ENCODE assay signal across 9 cellular contexts in the genomic region with DNA sequence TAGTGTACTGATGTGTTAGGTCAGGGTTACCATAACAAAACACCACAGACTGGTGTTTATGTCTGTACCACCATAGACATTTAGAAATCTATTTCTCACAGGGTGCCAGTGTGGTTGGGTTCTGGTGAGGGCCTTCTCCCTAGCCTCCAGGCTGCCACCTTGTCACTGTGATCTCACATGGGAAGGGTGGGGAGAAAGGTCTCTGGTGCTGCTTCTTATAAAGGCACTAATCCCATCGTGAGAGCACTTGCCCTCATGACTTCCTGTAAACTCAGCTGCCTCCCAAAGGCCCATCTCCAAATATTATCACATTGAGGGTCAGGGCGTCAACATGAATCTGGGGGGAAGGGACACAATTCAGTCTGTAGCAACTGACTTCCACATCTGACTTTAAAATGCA. TPM values are rescaled to one million over a fixed set of nuclear protein-coding genes. Genes with fewer than 3 reads are reported as not detected.
DNase-seq lines count a peak whose midpoint lies in the region; ATAC-seq, FAIRE-seq and TF ChIP-seq lines count a peak whose summit lies in the region.
"Had no signal": no experiment of that assay in that cellular context is flagged by ENCODE, and none has a peak within 500 bp of the region (broad histone marks: within the 10 kb centered on the region; RNA-seq: fewer than 3 reads in every experiment).

No MANE protein-coding gene starts in this region.

- H2BK15ac ChIP-seq in neuronal stem cell (ENCODE audit: low read length), result no peak overlapping the region

- no peak overlapping the region for H2AK5ac ChIP-seq in neuronal stem cell (ENCODE audit: low read depth, low read length)

- H3K4me1 Mint-ChIP-seq in stimulated activated naive CD8-positive, alpha-beta T cell treated with anti-CD3 and anti-CD28 coated beads, Interleukin-15, Interleukin-2, amounts not matched to agents 100 ng/mL and 50 ng/mL, for 24 hours (ENCODE audit: low read depth), result peaks cover 91% of the 10 kb centered on the region
- peaks cover 9% of the 10 kb centered on the region for H3K4me1 Mint-ChIP-seq in endothelial cell (ENCODE audit: unreplicated experiment)

- WGBS in gastroesophageal sphincter (ENCODE audit: low coverage in 1 of 2), 2 donors, result 17% methylated on average over 2 of the region's 2 CpGs; no CpG with 5 or more reads in 1 of the 2 donors
- no CpG with 5 or more reads among the region's 2 CpGs for WGBS in neuronal stem cell (ENCODE audit: extremely low coverage in 2 of 2, insufficient read length in 2 of 2, insufficient replicate concordance in 1 of 2), 2 donors

- no peak for DNase-seq in stimulated activated naive CD8-positive, alpha-beta T cell treated with anti-CD3 and anti-CD28 coated beads, Interleukin-15, Interleukin-2, amounts not matched to agents 100 U/mL and 50 U/mL, for 24 hours
- DNase-seq in neuronal stem cell (ENCODE audit: low spot score) (no peak), RCC 7860 (ENCODE audit: low spot score) (no peak), endothelial cell (ENCODE audit: low spot score) (no peak), kidney glomerular epithelial cell (lab: John Stamatoyannopoulos, UW) (no peak)
- DNase-seq: activated CD4-positive, alpha-beta T cell treated with anti-CD3 and anti-CD28 coated beads for 1 hour had no signal

- no peak overlapping the region for H2BK5ac ChIP-seq in neuronal stem cell (ENCODE audit: low read length)

- H3K9ac ChIP-seq in neuronal stem cell (ENCODE audit: low read depth, low read length, poor library complexity), result no peak overlapping the region

- H3K9me3 ChIP-seq in gastroesophageal sphincter (no peaks in the 10 kb centered on the region), neuronal stem cell (replicated peaks in 1 of 2; ENCODE audit: control insufficient read depth in 2 of 2, insufficient read depth in 1 of 2, low read depth in 1 of 2, low read length in 2 of 2) (peaks cover 2 to 6% of the 10 kb centered on the region in 2 donors)

- no peak for ATAC-seq in stimulated activated naive CD8-positive, alpha-beta T cell treated with anti-CD3 and anti-CD28 coated beads, Interleukin-15, Interleukin-2, amounts not matched to agents 100 U/mL and 50 U/mL, for 24 hours
- ATAC-seq in gastroesophageal sphincter, result no peak
- ATAC-seq in GM21390 (IDR thresholded peaks at IDR 0.05; ENCODE audit: unreplicated experiment), result no peak

- no peak for TF ChIP-seq EP300 in gastroesophageal sphincter (IDR thresholded peaks at IDR 0.05)

- no peak for FAIRE-seq in RCC 7860 (lab: Jason Lieb, UNC)

- no peak overlapping the region for H4K91ac ChIP-seq in neuronal stem cell (ENCODE audit: low read depth, low read length, poor library complexity)

- H3K79me1 ChIP-seq in neuronal stem cell (ENCODE audit: low read depth, low read length), result peaks cover 3% of the 10 kb centered on the region

- H3K27ac ChIP-seq in gastroesophageal sphincter, result peak overlapping the region; percentile 80 to 86 (median 83)
- H3K27ac ChIP-seq in neuronal stem cell (replicated peaks; ENCODE audit: low read length), result no peak overlapping the region

- no peak overlapping the region for H3K4ac ChIP-seq in neuronal stem cell (ENCODE audit: low read length)

- peaks cover 51 to 92% (median 54%) of the 10 kb centered on the region in 3 donors for H3K4me1 ChIP-seq in gastroesophageal sphincter
- H3K4me1 ChIP-seq in neuronal stem cell (ENCODE audit: control insufficient read depth in 2 of 2, insufficient read depth in 1 of 2, low read depth in 1 of 2, low read length in 2 of 2), result peaks cover 0 to 3% of the 10 kb centered on the region in 2 donors

- no peaks in the 10 kb centered on the region for H3K9me3 Mint-ChIP-seq in stimulated activated naive CD8-positive, alpha-beta T cell treated with anti-CD3 and anti-CD28 coated beads, Interleukin-15, Interleukin-2, amounts not matched to agents 100 ng/mL and 50 ng/mL, for 24 hours
- H3K9me3 Mint-ChIP-seq in endothelial cell (ENCODE audit: unreplicated experiment), result no peaks in the 10 kb centered on the region

- H3K27me3 ChIP-seq in gastroesophageal sphincter (no peaks in the 10 kb centered on the region), neuronal stem cell (ENCODE audit: control insufficient read depth in 3 of 3, insufficient read depth in 3 of 3, low read depth in 1 of 3, low read length in 3 of 3) (no peaks in the 10 kb centered on the region)

- H3K27me3 Mint-ChIP-seq in stimulated activated naive CD8-positive, alpha-beta T cell treated with anti-CD3 and anti-CD28 coated beads, Interleukin-15, Interleukin-2, amounts not matched to agents 100 ng/mL and 50 ng/mL, for 24 hours, result no peaks in the 10 kb centered on the region
- H3K27me3 Mint-ChIP-seq in endothelial cell (ENCODE audit: unreplicated experiment), result no peaks in the 10 kb centered on the region

- H3K36me3 ChIP-seq in gastroesophageal sphincter (no peaks in the 10 kb centered on the region), neuronal stem cell (replicated peaks in 1 of 2; ENCODE audit: control insufficient read depth in 2 of 2, insufficient read depth in 2 of 2, low read length in 2 of 2) (peaks cover 0 to 5% of the 10 kb centered on the region in 2 donors)

- H3K4me3 Mint-ChIP-seq in stimulated activated naive CD8-positive, alpha-beta T cell treated with anti-CD3 and anti-CD28 coated beads, Interleukin-15, Interleukin-2, amounts not matched to agents 100 ng/mL and 50 ng/mL, for 24 hours, result no peak overlapping the region
- no peak overlapping the region for H3K4me3 Mint-ChIP-seq in endothelial cell (ENCODE audit: unreplicated experiment)

- H4K8ac ChIP-seq in neuronal stem cell (ENCODE audit: low read depth, low read length), result no peak overlapping the region

- no peak overlapping the region for H2AFZ ChIP-seq in neuronal stem cell (ENCODE audit: low read length)

- peaks cover 2% of the 10 kb centered on the region for H3K36me3 Mint-ChIP-seq in stimulated activated naive CD8-positive, alpha-beta T cell treated with anti-CD3 and anti-CD28 coated beads, Interleukin-15, Interleukin-2, amounts not matched to agents 100 ng/mL and 50 ng/mL, for 24 hours (ENCODE audit: low read depth)
- no peaks in the 10 kb centered on the region for H3K36me3 Mint-ChIP-seq in endothelial cell (ENCODE audit: low read depth, unreplicated experiment)

- H3K4me2 ChIP-seq in neuronal stem cell (ENCODE audit: insufficient read depth, low read length, poor library complexity, severe bottlenecking), result no peak overlapping the region

- no peak overlapping the region for H2BK120ac ChIP-seq in neuronal stem cell (ENCODE audit: low read depth, low read length)

- H3K27ac Mint-ChIP-seq in stimulated activated naive CD8-positive, alpha-beta T cell treated with anti-CD3 and anti-CD28 coated beads, Interleukin-15, Interleukin-2, amounts not matched to agents 100 ng/mL and 50 ng/mL, for 24 hours, result peak overlapping the region; percentile 65
- no peak overlapping the region for H3K27ac Mint-ChIP-seq in endothelial cell (ENCODE audit: unreplicated experiment)

- no peak overlapping the region for H3K4me3 ChIP-seq in gastroesophageal sphincter
- no peak overlapping the region for H3K4me3 ChIP-seq in neuronal stem cell (ENCODE audit: low read length in 2 of 2)

- TF ChIP-seq POLR2A in gastroesophageal sphincter (IDR thresholded peaks at IDR 0.05), result no peak

- no peak overlapping the region for H2BK12ac ChIP-seq in neuronal stem cell (ENCODE audit: low read length)

- no peak overlapping the region for H3K14ac ChIP-seq in neuronal stem cell (ENCODE audit: low read length)

- peak overlapping the region; percentile 37 for H3K23ac ChIP-seq in neuronal stem cell (ENCODE audit: low read depth, low read length, poor library complexity)

- H3K18ac ChIP-seq in neuronal stem cell (ENCODE audit: low read length), result no peak overlapping the region

- TF ChIP-seq CTCF in gastroesophageal sphincter (IDR thresholded peaks at IDR 0.05) (no peak), endothelial cell (IDR thresholded peaks at IDR 0.05; ENCODE audit: unreplicated experiment) (no peak)

RNA-seq across cellular contexts. Expression of a gene that starts 49.8 kb away (rescaled TPM):
- 100 to 1,000 TPM; 188 to 403 (median 312) TPM for total RNA-seq in gastroesophageal sphincter
- polyA plus RNA-seq in neuronal stem cell (2013, experiment 1 of 2), result 14.0 TPM
- 14.2 TPM for polyA plus RNA-seq in neuronal stem cell (2013, experiment 2 of 2)
- total RNA-seq in endothelial cell (ENCODE audit: unreplicated experiment), result 37.1 TPM
